1 cellular context compared by ENCODE assay signal in the genomic region with DNA sequence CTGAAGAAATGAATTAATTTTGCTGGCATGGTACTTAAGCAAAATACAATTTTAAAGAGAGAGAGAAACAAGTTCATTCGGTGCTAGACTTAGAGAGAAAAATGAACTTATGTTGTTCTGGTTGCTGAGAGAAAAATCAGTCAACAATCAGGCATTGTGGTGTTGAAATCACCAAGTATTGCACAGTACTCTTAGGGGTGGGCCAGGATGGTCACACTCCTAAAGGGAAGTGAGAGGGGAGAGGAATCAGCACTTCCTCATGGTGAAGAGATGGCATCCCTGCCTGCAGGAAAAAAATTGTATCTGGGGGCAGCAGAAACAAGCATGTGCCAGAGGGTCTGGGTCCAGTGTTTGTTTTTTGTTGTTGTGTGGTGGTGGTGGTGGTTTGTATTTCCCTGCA.
TF ChIP-seq lines count a peak whose summit lies in the region.

No MANE protein-coding gene starts in this region.

TF ChIP-seq in K562, 482 proteins besides CTCF, POLR2A, EP300 and RAD21 (continued from another document):
- TF ChIP-seq, protein P1, sequence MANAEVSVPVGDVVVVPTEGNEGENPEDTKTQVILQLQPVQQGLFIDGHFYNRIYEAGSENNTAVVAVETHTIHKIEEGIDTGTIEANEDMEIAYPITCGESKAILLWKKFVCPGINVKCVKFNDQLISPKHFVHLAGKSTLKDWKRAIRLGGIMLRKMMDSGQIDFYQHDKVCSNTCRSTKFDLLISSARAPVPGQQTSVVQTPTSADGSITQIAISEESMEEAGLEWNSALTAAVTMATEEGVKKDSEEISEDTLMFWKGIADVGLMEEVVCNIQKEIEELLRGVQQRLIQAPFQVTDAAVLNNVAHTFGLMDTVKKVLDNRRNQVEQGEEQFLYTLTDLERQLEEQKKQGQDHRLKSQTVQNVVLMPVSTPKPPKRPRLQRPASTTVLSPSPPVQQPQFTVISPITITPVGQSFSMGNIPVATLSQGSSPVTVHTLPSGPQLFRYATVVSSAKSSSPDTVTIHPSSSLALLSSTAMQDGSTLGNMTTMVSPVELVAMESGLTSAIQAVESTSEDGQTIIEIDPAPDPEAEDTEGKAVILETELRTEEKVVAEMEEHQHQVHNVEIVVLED (CRISPR knock-in tag; IDR thresholded peaks at IDR 0.05), result no peak
- TF ChIP-seq ZFP1 (CRISPR knock-in tag; IDR thresholded peaks at IDR 0.05) (no peak), BCOR (IDR thresholded peaks at IDR 0.05) (no peak)
